In the genomic region with DNA sequence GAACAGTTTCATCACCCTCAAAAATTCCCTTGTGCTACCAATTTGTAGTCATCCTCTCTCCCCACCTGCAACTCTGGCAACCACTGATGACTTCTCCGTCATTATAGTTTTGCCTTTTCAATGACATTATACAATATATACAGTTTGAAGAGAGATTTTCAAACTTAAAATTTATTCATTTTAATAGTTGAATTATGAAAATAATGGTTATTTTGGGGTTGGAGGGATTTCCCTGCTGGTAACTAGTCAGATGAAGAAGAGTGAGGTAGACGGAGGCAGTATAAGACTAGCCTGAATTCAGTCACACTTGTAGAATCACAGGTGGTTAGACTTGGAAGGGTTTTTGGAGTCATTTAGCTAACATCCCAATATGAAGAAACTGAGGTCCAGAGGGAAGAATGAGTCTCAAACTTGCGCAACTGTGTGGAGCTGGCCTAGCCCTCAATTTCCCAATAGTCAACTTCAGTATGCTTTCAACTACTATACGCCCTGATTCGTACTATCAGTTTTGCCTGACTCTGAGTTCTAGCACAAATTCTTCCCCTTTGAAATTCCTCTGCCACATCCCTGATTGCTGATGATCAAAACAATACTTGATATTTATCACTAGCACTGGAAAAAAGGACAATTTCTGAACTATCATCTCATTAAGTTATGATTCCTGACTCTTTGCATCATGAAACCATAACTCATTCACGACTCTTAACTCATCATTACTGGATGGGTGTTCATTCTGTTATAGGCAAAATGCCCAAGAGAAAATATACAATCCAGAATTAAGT, we compare ENCODE assay signal across 19 cellular contexts. TPM values are rescaled to one million over a fixed set of nuclear protein-coding genes. Genes with fewer than 3 reads are reported as not detected.
DNase-seq lines count a peak whose midpoint lies in the region; ATAC-seq, FAIRE-seq and TF ChIP-seq lines count a peak whose summit lies in the region.
"Had no signal": no experiment of that assay in that cellular context is flagged by ENCODE, and none has a peak within 500 bp of the region (broad histone marks: within the 10 kb centered on the region; RNA-seq: fewer than 3 reads in every experiment).

No MANE protein-coding gene starts in this region.

- H3K9me2 ChIP-seq in GM23248 (ENCODE audit: insufficient read depth): no peaks in the 10 kb centered on the region

- peak in 1 of 2 experiments; percentile 36; a peak in 2 of 4 replicates for TF ChIP-seq EP300 in GM12878 (IDR thresholded peaks at IDR 0.05; ENCODE audit: borderline replicate concordance in 1 of 2, control insufficient read depth in 1 of 2, low read depth in 2 of 2, low read length in 2 of 2)

- H3K27me3 ChIP-seq in OCI-LY3 (ENCODE audit: low read depth, low read length) (no peaks in the 10 kb centered on the region), GM12878 (replicated peaks in 1 of 2; ENCODE audit: control insufficient read depth in 2 of 2, insufficient read depth in 2 of 2, low read length in 1 of 2) (no peaks in the 10 kb centered on the region), lower lobe of right lung (ENCODE audit: low read depth) (no peaks in the 10 kb centered on the region), GM23248 (replicated peaks; ENCODE audit: insufficient read depth) (peaks cover 12% of the 10 kb centered on the region)
- H3K27me3 ChIP-seq: sigmoid colon, upper lobe of right lung had no signal

- BruUV-seq in GM12878 (replicated peaks; lab: Mats Ljungman, UMichigan): TSS peak; percentile 80

- WGBS in GM12878 (ENCODE audit: insufficient coverage, insufficient replicate concordance, low lambda C conversion rate, missing lambda C conversion rate): under 1% methylated on average over 6 of the region's 6 CpGs
- 50 to 56% methylated on average over 6 of the region's 6 CpGs for whole genome bisulfite sequencing in GM23248 (ENCODE audit: low coverage in 1 of 2, low lambda C conversion rate in 2 of 2, missing lambda C conversion rate in 2 of 2), 2 experiments

- no peak for TF ChIP-seq CTCF in GM12865 (IDR thresholded peaks at IDR 0.05; ENCODE audit: insufficient read depth, low read depth, low read length, missing control alignments)
- no peak for TF ChIP-seq CTCF in OCI-LY3 (IDR thresholded peaks at IDR 0.05; ENCODE audit: low read depth, low read length)
- TF ChIP-seq CTCF in GM12878 (IDR thresholded peaks at IDR 0.05 in 2 of 3, conservative IDR thresholded peaks at IDR 0.05 in 1 of 3; ENCODE audit: control insufficient read depth in 2 of 3, extremely low read depth in 1 of 3, insufficient read depth in 1 of 3, low read depth in 3 of 3, low read length in 3 of 3): no peak
- TF ChIP-seq CTCF in lower lobe of right lung (IDR thresholded peaks at IDR 0.05): no peak

- POLR2A ChIA-PET in GM12878 (lab: Charles Lee): interaction anchor here (1.3 to 3.0 kb wide), 4 partner anchors 9 to 24 kb away, joined by 3 to 8 read pairs (median 6); no protein-coding TSS in a partner anchor

- H3K4me2 ChIP-seq in OCI-LY3 (ENCODE audit: low read length) (peak overlapping the region; percentile 73), GM12878 (ENCODE audit: control insufficient read depth, insufficient read depth) (peak overlapping the region; percentile 58), GM23248 (ENCODE audit: unreplicated experiment) (no peak overlapping the region)

- FAIRE-seq in GM12878 (lab: Jason Lieb, UNC): no peak

- H3K4me1 ChIP-seq in OCI-LY3 (ENCODE audit: low read length): peaks cover 41% of the 10 kb centered on the region
- H3K4me1 ChIP-seq in GM12878 (ENCODE audit: control insufficient read depth, insufficient read depth, low read length): peaks cover 50% of the 10 kb centered on the region
- no peaks in the 10 kb centered on the region for H3K4me1 ChIP-seq in lower lobe of right lung
- H3K4me1 ChIP-seq in GM23248 (ENCODE audit: insufficient read depth): no peaks in the 10 kb centered on the region
- H3K4me1 ChIP-seq: adrenal gland, sigmoid colon, upper lobe of right lung had no signal

- H3K27ac ChIP-seq in OCI-LY3 (ENCODE audit: low read length) (peak overlapping the region; percentile 71), GM12878 (ENCODE audit: control insufficient read depth, insufficient read depth) (peak overlapping the region; percentile 62), lower lobe of right lung (no peak overlapping the region), GM23248 (no peak overlapping the region)
- H3K27ac ChIP-seq: adrenal gland, sigmoid colon, upper lobe of right lung had no signal

- H4K20me1 ChIP-seq in OCI-LY3 (ENCODE audit: insufficient read depth, low read length) (no peaks in the 10 kb centered on the region), GM12878 (ENCODE audit: control insufficient read depth, insufficient read depth) (no peaks in the 10 kb centered on the region), GM23248 (ENCODE audit: insufficient read depth) (no peaks in the 10 kb centered on the region)

- H3K9ac ChIP-seq in OCI-LY3 (ENCODE audit: low read length) (peak overlapping the region; percentile 21; the same call in 1 of the 2 replicates), GM12878 (ENCODE audit: control insufficient read depth, insufficient read depth, low read length) (0 out of 2 replicates have a peak overlapping the region, but pooled peaks have one; percentile 10), GM23248 (no peak overlapping the region)

- no peak for TF ChIP-seq POLR2A in GM12878 (IDR thresholded peaks at IDR 0.05; ENCODE audit: low read depth, low read length)

- intact Hi-C loops in GM12878 (cut with micrococcal nuclease; ENCODE audit: unreplicated experiment): loop anchor here (1.0 to 5.0 kb wide), 3 partner anchors 25 to 93 kb away; a partner anchor contains a TSS
- intact Hi-C loops in lower lobe of right lung (cut with DNase I): no loop called here

- ATAC-seq in GM12878: peak; percentile 63
- ATAC-seq in lower lobe of right lung: no peak
- ATAC-seq: effector memory CD8-positive, alpha-beta T cell; upper lobe of right lung had no signal

- H3K9me3 ChIP-seq in OCI-LY3 (ENCODE audit: insufficient read depth, low read length): no peaks in the 10 kb centered on the region
- H3K9me3 ChIP-seq in GM12878 (replicated peaks; ENCODE audit: control insufficient read depth, insufficient read depth, low read length): no peaks in the 10 kb centered on the region; the same call in 2 of the 3 replicates
- no peaks in the 10 kb centered on the region for H3K9me3 ChIP-seq in lower lobe of right lung
- no peaks in the 10 kb centered on the region for H3K9me3 ChIP-seq in GM23248 (ENCODE audit: low read depth)
- H3K9me3 ChIP-seq: adrenal gland, sigmoid colon, upper lobe of right lung had no signal

- no peaks in the 10 kb centered on the region for H3K36me3 ChIP-seq in OCI-LY3 (replicated peaks; ENCODE audit: low read depth, low read length)
- no peaks in the 10 kb centered on the region for H3K36me3 ChIP-seq in GM12878 (ENCODE audit: control insufficient read depth in 2 of 2, insufficient read depth in 2 of 2, low read length in 1 of 2)
- H3K36me3 ChIP-seq in lower lobe of right lung: no peaks in the 10 kb centered on the region
- no peaks in the 10 kb centered on the region for H3K36me3 ChIP-seq in GM23248 (ENCODE audit: low read depth)
- H3K36me3 ChIP-seq: adrenal gland, sigmoid colon, upper lobe of right lung had no signal

- SMC1A ChIA-PET in GM12878 (lab: Charles Lee; ENCODE audit: uncharacterized antibody, unreplicated experiment): interaction anchor here (0.7 to 4.5 kb wide), 8 partner anchors 9 to 89 kb away, joined by 3 to 68 read pairs (median 4); no protein-coding TSS in a partner anchor

- peak; percentile 49 for DNase-seq in activated CD4-positive, alpha-beta T cell treated with anti-CD3 and anti-CD28 coated beads for 48 hours
- DNase-seq in activated CD4-positive, alpha-beta T cell treated with anti-CD3 and anti-CD28 coated beads, Interleukin-2, amount 50 U/mL, for 4 hours: no peak
- peak; percentile 68 for DNase-seq in GM12865 (ENCODE audit: low read depth)
- DNase-seq in GM12878 (ENCODE audit: low read depth, low spot score): no peak
- no peak for DNase-seq in lower lobe of right lung
- DNase-seq in NCI-H774 (lab: John Stamatoyannopoulos, UW): no peak
- DNase-seq in GM23248: no peak
- DNase-seq: adrenal gland; central memory CD4-positive, alpha-beta T cell; effector memory CD8-positive, alpha-beta T cell; hypothalamus; KG1; NCI-H1436 treated with DMSO at 0.1 percent for 48 hours; NCI-H226; SHP77 treated with DMSO at 0.1 percent for 48 hours; sigmoid colon; T1000; upper lobe of right lung had no signal

- H2AFZ ChIP-seq in OCI-LY3 (ENCODE audit: low read depth, low read length) (peak overlapping the region; percentile 41), GM12878 (ENCODE audit: control insufficient read depth, low read depth, low read length) (peak overlapping the region; percentile 22), GM23248 (no peak overlapping the region)

- TF ChIP-seq RAD21 in GM12878 (IDR thresholded peaks at IDR 0.05; ENCODE audit: insufficient read depth, low read depth, low read length): no peak

- no peaks in the 10 kb centered on the region for H3F3A ChIP-seq in GM23248 (ENCODE audit: insufficient read depth)

- in situ Hi-C loops in GM12878 (cut with MboI) (no loop called here), GM23248 (cut with MboI) (no loop called here)

- H3K4me3 ChIP-seq in GM12865 (ENCODE audit: low read depth, low read length) (peak overlapping the region; percentile 14), OCI-LY3 (ENCODE audit: low read length) (peak overlapping the region; percentile 19), GM12878 (no peak overlapping the region), lower lobe of right lung (no peak overlapping the region), GM23248 (no peak overlapping the region)
- H3K4me3 ChIP-seq: adrenal gland, sigmoid colon, upper lobe of right lung had no signal

- CTCF ChIA-PET in GM12878 (lab: Yijun Ruan, JAX): interaction anchor here (1.0 to 2.1 kb wide), 5 partner anchors 14 to 94 kb away, joined by 3 to 4 read pairs (median 3); no protein-coding TSS in a partner anchor

- RAD21 ChIA-PET in GM12878 (lab: Charles Lee; ENCODE audit: unreplicated experiment): interaction anchor here (1.1 to 3.3 kb wide), 6 partner anchors 11 to 152 kb away, joined by 4 to 18 read pairs (median 6); no protein-coding TSS in a partner anchor

- no peaks in the 10 kb centered on the region for H3K79me2 ChIP-seq in OCI-LY3 (ENCODE audit: low read length)
- no peaks in the 10 kb centered on the region for H3K79me2 ChIP-seq in GM12878 (ENCODE audit: control insufficient read depth, insufficient read depth, low read length)
- H3K79me2 ChIP-seq in GM23248 (ENCODE audit: insufficient read depth): no peaks in the 10 kb centered on the region

RNA-seq across cellular contexts. Expression of a gene that starts 54.2 kb away (rescaled TPM):
- total RNA-seq in GM12878 (2013; cell fraction: nucleolus; rRNA removed): 4.9 and 5.3 TPM in 2 replicates
- total RNA-seq in GM12878 (2014; rRNA removed): 0.11 and 0.23 TPM in 2 replicates
- total RNA-seq in GM12878 (2014; rRNA removed; fragmentation: Illumina TruSeq; extraction: Trizol): 0.27 and 0.28 TPM in 2 replicates
- 1.1 and 1.2 TPM in 2 replicates for total RNA-seq in GM12878 (2021)
- 0.43 TPM for polyA plus RNA-seq in GM12878 (2011; ENCODE audit: low read depth)
- 3.0 and 5.0 TPM in 2 replicates for polyA plus RNA-seq in GM12878 (2011; rRNA removed)
- 4.7 and 5.1 TPM in 2 replicates for polyA plus RNA-seq in GM12878 (2011; cell fraction: cytosol; rRNA removed)
- polyA plus RNA-seq in GM12878 (2011; cell fraction: nucleus; rRNA removed): 10.0 and 10.7 TPM in 2 replicates
- 0.58 and 0.70 TPM in 2 replicates for polyA plus RNA-seq in GM12878 (2012)
- polyA plus RNA-seq in GM12878 (2014; fragmentation: Illumina TruSeq; extraction: Trizol): 0.79 and 1.0 TPM in 2 replicates
- under 1 TPM; 0.10 to 0.13 TPM for polyA plus RNA-seq in GM12878 (2014; fragmentation: Nextera tagmentation; extraction: Ambion mirVana)
- polyA plus RNA-seq in GM12878 (2014; rRNA removed): 1.2 and 5.0 TPM in 2 replicates
- polyA plus RNA-seq in GM12878 (2016; fragmentation: Nextera tagmentation; extraction: Ambion mirVana): under 1 TPM; 0.16 to 0.28 TPM
- 3.1 and 4.1 TPM in 2 replicates for polyA minus RNA-seq in GM12878 (2011; rRNA and poly(A)+ RNA removed)
- polyA minus RNA-seq in GM12878 (2011; cell fraction: cytosol; rRNA and poly(A)+ RNA removed): 1.2 and 2.6 TPM in 2 replicates
- polyA minus RNA-seq in GM12878 (2011; cell fraction: nucleus; rRNA and poly(A)+ RNA removed): 0.73 and 1.4 TPM in 2 replicates
- total RNA-seq in lower lobe of right lung: 7.5 TPM
- not detected in 2 replicates for total RNA-seq in GM23248 (2014; rRNA removed; shearing (Covaris generic))
- polyA plus RNA-seq in GM23248 (2016; fragmentation: Nextera tagmentation; extraction: Ambion mirVana): not detected in 2 replicates

Comparison
In these comparisons a context has a peak if more than half of its experiments do, and no peak if none do; other contexts are left out.
1. DNase-seq: peak in activated CD4-positive, alpha-beta T cell treated with anti-CD3 and anti-CD28 coated beads for 48 hours (single experiment) and GM12865 (single experiment); none in activated CD4-positive, alpha-beta T cell treated with anti-CD3 and anti-CD28 coated beads, Interleukin-2, amount 50 U/mL, for 4 hours (0 of 2), GM12878 (single experiment), lower lobe of right lung (single experiment), NCI-H774 (single experiment) and GM23248 (single experiment).
2. H3K4me3 ChIP-seq: peak in GM12865 (single experiment) and OCI-LY3 (single experiment); none in GM12878 (single experiment), lower lobe of right lung (single experiment) and GM23248 (single experiment).
3. H3K27ac ChIP-seq: peak in OCI-LY3 (single experiment) and GM12878 (single experiment); none in lower lobe of right lung (single experiment) and GM23248 (single experiment).